ENCODE assay signal across 8 cellular contexts in the genomic region with DNA sequence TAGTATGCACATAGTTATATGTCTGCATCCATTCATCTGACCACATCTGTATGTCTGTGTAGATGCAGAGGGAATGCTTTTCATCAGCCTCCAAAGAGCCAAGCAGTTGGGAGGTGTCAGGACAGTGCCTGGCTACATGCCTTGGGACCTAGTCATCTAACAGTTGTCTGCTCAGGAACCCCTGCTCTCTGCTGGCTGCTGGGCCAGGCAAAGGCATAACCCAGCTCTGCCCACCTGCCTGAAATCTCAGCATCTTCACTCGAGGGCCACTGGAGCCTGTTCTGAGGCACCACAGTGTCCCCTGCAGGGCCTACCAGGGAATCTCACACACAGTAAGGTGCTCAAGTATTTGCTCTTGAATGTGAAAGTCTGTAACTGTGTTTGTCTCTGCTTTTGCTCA. TPM values are rescaled to one million over a fixed set of nuclear protein-coding genes. Genes with fewer than 3 reads are reported as not detected.
DNase-seq lines count a peak whose midpoint lies in the region; ATAC-seq, FAIRE-seq and TF ChIP-seq lines count a peak whose summit lies in the region.

No MANE protein-coding gene starts in this region.

- H3K27me3 Mint-ChIP-seq in CD14-positive monocyte (ENCODE audit: low read depth in 3 of 3) = peaks cover 26 to 46% (median 28%) of the 10 kb centered on the region in 3 donors

- H3K9me3 ChIP-seq in kidney (ENCODE audit: control insufficient read depth in 1 of 2, low read length in 2 of 2) = no peaks in the 10 kb centered on the region

- in situ Hi-C loops in KBM-7 (cut with MboI; ENCODE audit: low pct_unique_long_range_greater_than_20kb, low sequenced_read_pairs) = loop anchor here (10.0 kb wide), 1 partner anchor 482 kb away; no protein-coding TSS in a partner anchor

- H3K36me3 ChIP-seq in kidney (ENCODE audit: control insufficient read depth in 1 of 2, insufficient read depth in 2 of 2, low read length in 2 of 2) = no peaks in the 10 kb centered on the region

- H3K4me1 ChIP-seq in kidney (ENCODE audit: control insufficient read depth in 1 of 2, insufficient read depth in 1 of 2, low read depth in 1 of 2, low read length in 2 of 2) = peaks cover 4 to 14% of the 10 kb centered on the region in 2 donors

- intact Hi-C loops in CD14-positive monocyte (cut with micrococcal nuclease) = loop anchor here in 1 of 2 donors (10.0 kb wide), 1 partner anchor 292 kb away; no protein-coding TSS in a partner anchor
- intact Hi-C loops in kidney (cut with DNase I) = loop anchor here (5.0 kb wide), 1 partner anchor 480 kb away; no protein-coding TSS in a partner anchor

- H3K4me3 Mint-ChIP-seq in CD14-positive monocyte = no peak overlapping the region

- no peak overlapping the region for H3K4me3 ChIP-seq in kidney (ENCODE audit: low read length in 2 of 2)

- H3K9me3 Mint-ChIP-seq in CD14-positive monocyte = peaks cover 0 to 8% (median 4%) of the 10 kb centered on the region in 7 donors

- TF ChIP-seq CTCF in CD14-positive monocyte (IDR thresholded peaks at IDR 0.05) (peak; percentile 53), kidney (IDR thresholded peaks at IDR 0.05; ENCODE audit: borderline replicate concordance, extremely low read depth, insufficient read depth) (peak; percentile 30)

- H3K4me1 Mint-ChIP-seq in CD14-positive monocyte = peaks cover 12% of the 10 kb centered on the region

- no peak for DNase-seq in CD14-positive monocyte (ENCODE audit: low spot score)
- peak; percentile 44 for DNase-seq in H4 (ENCODE audit: low spot score)
- DNase-seq in T1000 (lab: John Stamatoyannopoulos, UW) = peak; percentile 37
- peak; percentile 33 for DNase-seq in kidney
- no peak for DNase-seq in LoVo (ENCODE audit: low spot score)
- DNase-seq in KBM-7 = no peak
- DNase-seq in NCI-H446 treated with DMSO at 0.1 percent for 48 hours (lab: John Stamatoyannopoulos, UW) = no peak

- no peak for ATAC-seq in GM19035 (IDR thresholded peaks at IDR 0.05; ENCODE audit: unreplicated experiment)

- FAIRE-seq in kidney (lab: Jason Lieb, UNC) = no peak

- H3K27ac ChIP-seq in kidney (ENCODE audit: low read depth in 2 of 2, low read length in 2 of 2) = no peak overlapping the region

- peaks cover 3 to 14% of the 10 kb centered on the region in 2 donors for H3K36me3 Mint-ChIP-seq in CD14-positive monocyte

- peak overlapping the region in 1 of 7 donors; percentile 17 for H3K27ac Mint-ChIP-seq in CD14-positive monocyte

- no peak overlapping the region for H3K9ac ChIP-seq in kidney (ENCODE audit: low read length in 2 of 2)

RNA-seq across cellular contexts. Expression of a gene that starts 3.7 kb away (rescaled TPM):
- not detected for polyA plus RNA-seq in CD14-positive monocyte
- not detected in 2 replicates for total RNA-seq in H4 (2014; rRNA removed; shearing (Covaris generic))
- 1.1 TPM for total RNA-seq in kidney
- 2.8 TPM for polyA plus RNA-seq in kidney (ENCODE audit: insufficient read depth, low read depth, low replicate concordance)

RNA-seq across cellular contexts. Expression of a gene that starts 8.8 kb away (rescaled TPM):
- polyA plus RNA-seq in CD14-positive monocyte = 10 to 100 TPM; 28.2 to 43.9 TPM
- 42.0 and 47.8 TPM in 2 replicates for total RNA-seq in H4 (2014; rRNA removed; shearing (Covaris generic))
- total RNA-seq in kidney = 32.6 TPM
- 61.2 TPM for polyA plus RNA-seq in kidney (ENCODE audit: insufficient read depth, low read depth, low replicate concordance)

RNA-seq across cellular contexts. Expression of a gene that starts 24.8 kb away (rescaled TPM):
- 10 to 100 TPM in 1 of 2 donors, 1 to 10 TPM in 1; 8.1 to 10.1 TPM for polyA plus RNA-seq in CD14-positive monocyte
- total RNA-seq in H4 (2014; rRNA removed; shearing (Covaris generic)) = 8.3 and 13.3 TPM in 2 replicates
- 22.5 TPM for total RNA-seq in kidney
- polyA plus RNA-seq in kidney (ENCODE audit: insufficient read depth, low read depth, low replicate concordance) = 18.1 TPM

RNA-seq across cellular contexts. Expression of a gene that starts 48.3 kb away (rescaled TPM):
- not detected for polyA plus RNA-seq in CD14-positive monocyte
- 16.5 and 18.9 TPM in 2 replicates for total RNA-seq in H4 (2014; rRNA removed; shearing (Covaris generic))
- total RNA-seq in kidney = 1.8 TPM
- polyA plus RNA-seq in kidney (ENCODE audit: insufficient read depth, low read depth, low replicate concordance) = 2.3 TPM

Comparison
In these comparisons a context has a peak if more than half of its experiments do, and no peak if none do; other contexts are left out.
1. DNase-seq: peak in H4 (single experiment), T1000 (single experiment) and kidney (single experiment); none in CD14-positive monocyte (single experiment), LoVo (single experiment), KBM-7 (single experiment) and NCI-H446 treated with DMSO at 0.1 percent for 48 hours (single experiment).